ENCODE assay signal across 8 cellular contexts in genomic region chr9:99818439-99818992, GRCh38. TPM values are rescaled to one million over a fixed set of nuclear protein-coding genes. Genes with fewer than 3 reads are reported as not detected.
DNase-seq lines count a peak whose midpoint lies in the region; ATAC-seq, FAIRE-seq and TF ChIP-seq lines count a peak whose summit lies in the region.

No MANE protein-coding gene starts in this region.

- WGBS in spleen, 5 donors, result 63 to 73% (median 64%) methylated on average over 7 of the region's 7 CpGs

- ATAC-seq in T-helper 17 cell, result no peak
- no peak for ATAC-seq in GM21515 (IDR thresholded peaks at IDR 0.05; ENCODE audit: unreplicated experiment)

- H3K36me3 Mint-ChIP-seq in T-helper 17 cell (ENCODE audit: low read depth), result peaks cover 3% of the 10 kb centered on the region
- no peaks in the 10 kb centered on the region for H3K36me3 Mint-ChIP-seq in glutamatergic neuron (ENCODE audit: unreplicated experiment)

- peak overlapping the region; percentile 99 for H3K27ac Mint-ChIP-seq in T-helper 17 cell
- peak overlapping the region; percentile 98 for H3K27ac Mint-ChIP-seq in glutamatergic neuron (ENCODE audit: unreplicated experiment)

- H3K4me3 Mint-ChIP-seq in T-helper 17 cell (peak overlapping the region; percentile 83), glutamatergic neuron (ENCODE audit: unreplicated experiment) (peak overlapping the region; percentile 97)

- H3K27me3 Mint-ChIP-seq in T-helper 17 cell, result peaks cover 23% of the 10 kb centered on the region
- peaks cover 22% of the 10 kb centered on the region for H3K27me3 Mint-ChIP-seq in glutamatergic neuron (ENCODE audit: unreplicated experiment)

- H3K27me3 ChIP-seq in spleen (replicated peaks in 1 of 7), result peaks cover 0 to 17% (median 10%) of the 10 kb centered on the region in 7 donors

- peak overlapping the region in 5 of 8 donors; percentile 75 to 94 (median 91) for H3K4me3 ChIP-seq in spleen

- intact Hi-C loops in spleen (cut with DNase I; ENCODE audit: low total_unique reads), result no loop called here

- peaks cover 26% of the 10 kb centered on the region for H3K9me3 Mint-ChIP-seq in glutamatergic neuron (ENCODE audit: unreplicated experiment)

- TF ChIP-seq POLR2A in spleen (IDR thresholded peaks at IDR 0.05), result no peak
- no peak for TF ChIP-seq POLR2A in GM12892 (IDR thresholded peaks at IDR 0.05; ENCODE audit: low read depth, low read length)

- H3K4me1 Mint-ChIP-seq in T-helper 17 cell (peaks cover 38% of the 10 kb centered on the region), glutamatergic neuron (ENCODE audit: low read depth, unreplicated experiment) (peaks cover 9% of the 10 kb centered on the region)

- no peak for FAIRE-seq in GM12892 (lab: Jason Lieb, UNC)

- no peaks in the 10 kb centered on the region for H3K9me3 ChIP-seq in T-helper 17 cell (ENCODE audit: control insufficient read depth, low read length, poor library complexity, severe bottlenecking)
- H3K9me3 ChIP-seq in spleen, result no peaks in the 10 kb centered on the region

- H3K27ac ChIP-seq in spleen, result peak overlapping the region in 7 of 8 donors; percentile 94 to 99 (median 97)

- TF ChIP-seq CTCF in glutamatergic neuron (IDR thresholded peaks at IDR 0.05; ENCODE audit: partially characterized antibody, unreplicated experiment), result no peak
- no peak for TF ChIP-seq CTCF in spleen (IDR thresholded peaks at IDR 0.05 in 8 of 11, conservative IDR thresholded peaks at IDR 0.05 in 3 of 11)

- DNase-seq in NCI-H1417 (lab: John Stamatoyannopoulos, UW) (peak in 2 of 3 experiments; percentile 11 to 61), NCI-H1417 treated with DMSO at 0.1 percent for 48 hours (lab: John Stamatoyannopoulos, UW) (no peak), T-helper 17 cell (no peak), glutamatergic neuron (peak; percentile 40), spleen (no peak), GM12892 (ENCODE audit: insufficient read length) (no peak), GF-D8 (lab: John Stamatoyannopoulos, UW) (no peak)

- peaks cover 8 to 47% (median 34%) of the 10 kb centered on the region in 6 donors for H3K4me1 ChIP-seq in spleen

- no peaks in the 10 kb centered on the region for H3K36me3 ChIP-seq in spleen

RNA-seq across cellular contexts. Expression of gene NR4A3, which starts 3.2 kb away (rescaled TPM):
- 10 to 100 TPM; 48.2 to 51.3 TPM for total RNA-seq in T-helper 17 cell
- total RNA-seq in glutamatergic neuron (ENCODE audit: unreplicated experiment), result 4.1 TPM
- total RNA-seq in spleen, result 1 to 10 TPM in 5 of 7 donors, under 1 TPM in 2; 0.32 to 6.7 (median 2.8) TPM
- 1 to 10 TPM; 1.1 to 1.8 (median 1.2) TPM for polyA plus RNA-seq in spleen
- polyA plus RNA-seq in GM12892 (2012; ENCODE audit: missing spikeins), result 2.1 TPM

Comparison
In these comparisons a context has a peak if more than half of its experiments do, and no peak if none do; other contexts are left out.
1. DNase-seq: peak in NCI-H1417 (2 of 3) and glutamatergic neuron (single experiment); none in NCI-H1417 treated with DMSO at 0.1 percent for 48 hours (single experiment), T-helper 17 cell (0 of 3), spleen (single experiment), GM12892 (single experiment) and GF-D8 (single experiment).